13 cellular contexts compared by ENCODE assay signal in genomic region chr9:114370251-114370984, GRCh38. TPM values are rescaled to one million over a fixed set of nuclear protein-coding genes. Genes with fewer than 3 reads are reported as not detected.
DNase-seq lines count a peak whose midpoint lies in the region; ATAC-seq and TF ChIP-seq lines count a peak whose summit lies in the region.
"Had no signal": no experiment of that assay in that cellular context is flagged by ENCODE, and none has a peak within 500 bp of the region (broad histone marks: within the 10 kb centered on the region; RNA-seq: fewer than 3 reads in every experiment).

No MANE protein-coding gene starts in this region.

- H3K4me3 ChIP-seq in iPS-18a (ENCODE audit: low read length): peak overlapping the region; percentile 41
- H3K4me3 ChIP-seq in thoracic aorta: no peak overlapping the region
- H3K4me3 ChIP-seq: GM23248 had no signal

- peaks cover 91% of the 10 kb centered on the region for H3K36me3 Mint-ChIP-seq in activated CD4-positive, alpha-beta T cell treated with anti-CD3 and anti-CD28 coated beads, Interleukin-2, amount 10 ng/mL, durations not matched to agents 7 days and 5 days (ENCODE audit: low read depth)
- peaks cover 51% of the 10 kb centered on the region for H3K36me3 Mint-ChIP-seq in T-cell

- H3K4me1 ChIP-seq in iPS-18a (ENCODE audit: control insufficient read depth, low read depth, low read length) (peaks cover 39% of the 10 kb centered on the region), thoracic aorta (ENCODE audit: control insufficient read depth in 1 of 2, low read depth in 2 of 2) (peaks cover 35 to 50% of the 10 kb centered on the region in 2 donors)

- POLR2A ChIA-PET in activated CD4-positive, alpha-beta T cell treated with anti-CD3 and anti-CD28 coated beads, Interleukin-2, amount 10 ng/mL, durations not matched to agents 7 days and 5 days (lab: Charles Lee): no interaction called here
- POLR2A ChIA-PET in T-cell (lab: Charles Lee): interaction anchor here (1.0 to 3.9 kb wide), 4 partner anchors 14 to 17 kb away, joined by 3 to 34 read pairs (median 6); partner anchors contain the start of gene AKNA (in 1 of the 2)

- H3K9me3 ChIP-seq in iPS-18a (ENCODE audit: control insufficient read depth, low read depth, low read length) (no peaks in the 10 kb centered on the region), thoracic aorta (no peaks in the 10 kb centered on the region)

- CTCF ChIA-PET in activated CD4-positive, alpha-beta T cell treated with anti-CD3 and anti-CD28 coated beads, Interleukin-2, amount 10 ng/mL, durations not matched to agents 7 days and 5 days (lab: Charles Lee): interaction anchor here (4.8 kb wide), 1 partner anchor 16 kb away, joined by 39 read pairs; the partner anchor contains the start of gene AKNA
- CTCF ChIA-PET in T-cell (lab: Charles Lee): interaction anchor here in 1 of 2 donors (1.3 kb wide), 1 partner anchor 16 kb away, joined by 3 read pairs; no protein-coding TSS in a partner anchor

- H3K9ac ChIP-seq in iPS-18a (ENCODE audit: low read length): peak overlapping the region; percentile 42
- H3K9ac ChIP-seq: GM23248 had no signal

- H3K27me3 Mint-ChIP-seq in activated CD4-positive, alpha-beta T cell treated with anti-CD3 and anti-CD28 coated beads, Interleukin-2, amount 10 ng/mL, durations not matched to agents 7 days and 5 days: no peaks in the 10 kb centered on the region
- H3K27me3 Mint-ChIP-seq in T-cell: no peaks in the 10 kb centered on the region

- no peak for TF ChIP-seq CTCF in thoracic aorta (IDR thresholded peaks at IDR 0.05)

- no peak for ATAC-seq in T-cell (replicated peaks in 1 of 4)
- ATAC-seq in thoracic aorta (ENCODE audit: insufficient number of reproducible peaks, low FRiP score, low read depth): no peak
- ATAC-seq in HG02981 (IDR thresholded peaks at IDR 0.05; ENCODE audit: unreplicated experiment): no peak

- peaks cover 94% of the 10 kb centered on the region for H3K4me1 Mint-ChIP-seq in activated CD4-positive, alpha-beta T cell treated with anti-CD3 and anti-CD28 coated beads, Interleukin-2, amount 10 ng/mL, durations not matched to agents 7 days and 5 days
- H3K4me1 Mint-ChIP-seq in T-cell: peaks cover 90 to 96% (median 95%) of the 10 kb centered on the region in 3 donors

- peak overlapping the region; percentile 79 for H3K27ac Mint-ChIP-seq in activated CD4-positive, alpha-beta T cell treated with anti-CD3 and anti-CD28 coated beads, Interleukin-2, amount 10 ng/mL, durations not matched to agents 7 days and 5 days
- H3K27ac Mint-ChIP-seq in T-cell: peak overlapping the region; percentile 86 to 96

- H3K27me3 ChIP-seq in iPS-18a (ENCODE audit: control insufficient read depth, insufficient read depth, low read length) (no peaks in the 10 kb centered on the region), thoracic aorta (replicated peaks; ENCODE audit: insufficient read depth) (no peaks in the 10 kb centered on the region)

- H3K9me3 Mint-ChIP-seq in activated CD4-positive, alpha-beta T cell treated with anti-CD3 and anti-CD28 coated beads, Interleukin-2, amount 10 ng/mL, durations not matched to agents 7 days and 5 days: no peaks in the 10 kb centered on the region
- no peaks in the 10 kb centered on the region for H3K9me3 Mint-ChIP-seq in T-cell

- DNase-seq in activated CD4-positive, alpha-beta T cell treated with anti-CD3 and anti-CD28 coated beads, Interleukin-2, amount 10 ng/mL, durations not matched to agents 7 days and 5 days: no peak
- DNase-seq in activated CD4-positive, alpha-beta T cell treated with anti-CD3 and anti-CD28 coated beads, Interleukin-2, amount 50 U/mL, for 1 hour: no peak
- DNase-seq in T-cell (no peak), thoracic aorta (ENCODE audit: low spot score) (no peak), NCI-H526 (lab: John Stamatoyannopoulos, UW) (no peak), SW 1271 (lab: John Stamatoyannopoulos, UW) (no peak)
- DNase-seq: ACHN; activated CD4-positive, alpha-beta T cell treated with anti-CD3 and anti-CD28 coated beads for 48 hours; GM23248; OCI-M1 had no signal

- H3K36me3 ChIP-seq in iPS-18a (ENCODE audit: control insufficient read depth, low read depth, low read length) (peaks cover 15% of the 10 kb centered on the region), thoracic aorta (peaks cover 15% of the 10 kb centered on the region)

- H3K4me3 Mint-ChIP-seq in activated CD4-positive, alpha-beta T cell treated with anti-CD3 and anti-CD28 coated beads, Interleukin-2, amount 10 ng/mL, durations not matched to agents 7 days and 5 days: no peak overlapping the region
- peak overlapping the region in 2 of 3 donors; percentile 21 to 79 for H3K4me3 Mint-ChIP-seq in T-cell

- H3K27ac ChIP-seq in iPS-18a (ENCODE audit: low read length) (peak overlapping the region; percentile 82), thoracic aorta (peak overlapping the region; percentile 24 to 74)
- H3K27ac ChIP-seq: GM23248 had no signal

RNA-seq across cellular contexts. Expression of gene AKNA, which starts 17.4 kb away (rescaled TPM):
- 100 to 1,000 TPM; 300 to 364 TPM for total RNA-seq in activated CD4-positive, alpha-beta T cell treated with anti-CD3 and anti-CD28 coated beads, Interleukin-2, amount 10 ng/mL, durations not matched to agents 7 days and 5 days
- total RNA-seq in T-cell (100 to 1,000 TPM; 382 to 462 (median 415) TPM), thoracic aorta (10 to 100 TPM; 34.8 to 68.5 TPM)

RNA-seq across cellular contexts. Expression of gene ORM2, which starts 40.7 kb away (rescaled TPM):
- total RNA-seq in activated CD4-positive, alpha-beta T cell treated with anti-CD3 and anti-CD28 coated beads, Interleukin-2, amount 10 ng/mL, durations not matched to agents 7 days and 5 days: not detected
- total RNA-seq in T-cell: 1 to 10 TPM in 3 of 5 donors, not detected in 2; 1.4 to 2.2 (median 1.8) TPM
- not detected for total RNA-seq in thoracic aorta
- total RNA-seq: GM23248, occipital lobe had no signal

RNA-seq across cellular contexts. Expression of gene ORM1, which starts 47.5 kb away (rescaled TPM):
- not detected for total RNA-seq in activated CD4-positive, alpha-beta T cell treated with anti-CD3 and anti-CD28 coated beads, Interleukin-2, amount 10 ng/mL, durations not matched to agents 7 days and 5 days
- total RNA-seq in T-cell (1 to 10 TPM in 3 of 5 donors, not detected in 2; 4.2 to 8.3 (median 6.2) TPM), thoracic aorta (not detected)
- total RNA-seq: GM23248, occipital lobe had no signal

Comparison
In these comparisons a context has a peak if more than half of its experiments do, and no peak if none do; other contexts are left out.
1. RNA of gene AKNA, which starts 17.4 kb away (total RNA-seq): 382 to 462 TPM in T-cell and 300 to 364 TPM in activated CD4-positive, alpha-beta T cell treated with anti-CD3 and anti-CD28 coated beads, Interleukin-2, amount 10 ng/mL, durations not matched to agents 7 days and 5 days; 34.8 to 68.5 TPM in thoracic aorta; every median in the first group is over 4 times any median in the second.